ENCODE assay signal across 18 cellular contexts in genomic region chr6:34128045-34128444, GRCh38. TPM values are rescaled to one million over a fixed set of nuclear protein-coding genes. Genes with fewer than 3 reads are reported as not detected.
DNase-seq lines count a peak whose midpoint lies in the region; FAIRE-seq and TF ChIP-seq lines count a peak whose summit lies in the region.
"Had no signal": no experiment of that assay in that cellular context is flagged by ENCODE, and none has a peak within 500 bp of the region (broad histone marks: within the 10 kb centered on the region; RNA-seq: fewer than 3 reads in every experiment).

No MANE protein-coding gene starts in this region.

- no peak for FAIRE-seq in GM12891 (lab: Jason Lieb, UNC)
- FAIRE-seq: A549, D721Med, GM18507 had no signal

- H3K27me3 Mint-ChIP-seq in activated T-helper 1 cell treated with anti-CD3 and anti-CD28 coated beads, Interleukin-12 subunit alpha, Interleukin-12 subunit beta, Interleukin-2, Interleukin-4 antibody, amounts not matched to agents 30 ng/mL and 10 ng/mL and 1 ng/mL, durations not matched to agents 14 hours and 24 hours and 36 hours (ENCODE audit: insufficient read depth): peaks cover 18% of the 10 kb centered on the region

- H3K9me3 Mint-ChIP-seq in activated T-helper 1 cell treated with anti-CD3 and anti-CD28 coated beads, Interleukin-12 subunit alpha, Interleukin-12 subunit beta, Interleukin-2, Interleukin-4 antibody, amounts not matched to agents 30 ng/mL and 10 ng/mL and 1 ng/mL, durations not matched to agents 14 hours and 24 hours and 36 hours: no peaks in the 10 kb centered on the region
- H3K9me3 Mint-ChIP-seq: CD8-positive, alpha-beta T cell had no signal

- peak; percentile 76 for DNase-seq in NCI-H2171 (lab: John Stamatoyannopoulos, UW)
- DNase-seq in NCI-H524 treated with DMSO at 0.1 percent for 48 hours (lab: John Stamatoyannopoulos, UW): peak; percentile 59
- peak; percentile 96 for DNase-seq in cerebellar cortex (ENCODE audit: low spot score)
- DNase-seq in retina: peak; percentile 57
- DNase-seq in GM12891 (ENCODE audit: insufficient read length, low spot score): no peak
- DNase-seq in activated T-helper 1 cell treated with anti-CD3 and anti-CD28 coated beads, Interleukin-12 subunit alpha, Interleukin-12 subunit beta, Interleukin-2, Interleukin-4 antibody, amounts not matched to agents 30 ng/mL and 10 ng/mL and 1 ng/mL, durations not matched to agents 14 hours and 24 hours and 36 hours (ENCODE audit: low spot score): no peak
- DNase-seq in AML-193 (lab: John Stamatoyannopoulos, UW): no peak
- DNase-seq: CD8-positive, alpha-beta T cell; COR-L47; DMS53; H7; IMR-90 had no signal

- intact Hi-C loops in activated T-helper 1 cell treated with anti-CD3 and anti-CD28 coated beads, Interleukin-12 subunit alpha, Interleukin-12 subunit beta, Interleukin-2, Interleukin-4 antibody, amounts not matched to agents 30 ng/mL and 10 ng/mL and 1 ng/mL, durations not matched to agents 14 hours and 24 hours and 36 hours (cut with micrococcal nuclease): no loop called here

- peaks cover 2% of the 10 kb centered on the region for H3K36me3 Mint-ChIP-seq in activated T-helper 1 cell treated with anti-CD3 and anti-CD28 coated beads, Interleukin-12 subunit alpha, Interleukin-12 subunit beta, Interleukin-2, Interleukin-4 antibody, amounts not matched to agents 30 ng/mL and 10 ng/mL and 1 ng/mL, durations not matched to agents 14 hours and 24 hours and 36 hours (ENCODE audit: low read depth)
- H3K36me3 Mint-ChIP-seq: CD14-positive monocyte; CD8-positive, alpha-beta T cell had no signal

- TF ChIP-seq POLR2A in GM12891 (IDR thresholded peaks at IDR 0.05; ENCODE audit: low read depth, low read length): no peak

- H3K4me1 Mint-ChIP-seq in activated T-helper 1 cell treated with anti-CD3 and anti-CD28 coated beads, Interleukin-12 subunit alpha, Interleukin-12 subunit beta, Interleukin-2, Interleukin-4 antibody, amounts not matched to agents 30 ng/mL and 10 ng/mL and 1 ng/mL, durations not matched to agents 14 hours and 24 hours and 36 hours (ENCODE audit: low read depth): no peaks in the 10 kb centered on the region

- no peak overlapping the region for H3K4me3 Mint-ChIP-seq in activated T-helper 1 cell treated with anti-CD3 and anti-CD28 coated beads, Interleukin-12 subunit alpha, Interleukin-12 subunit beta, Interleukin-2, Interleukin-4 antibody, amounts not matched to agents 30 ng/mL and 10 ng/mL and 1 ng/mL, durations not matched to agents 14 hours and 24 hours and 36 hours
- H3K4me3 Mint-ChIP-seq: CD14-positive monocyte; CD8-positive, alpha-beta T cell had no signal

- no peak overlapping the region for H3K27ac Mint-ChIP-seq in activated T-helper 1 cell treated with anti-CD3 and anti-CD28 coated beads, Interleukin-12 subunit alpha, Interleukin-12 subunit beta, Interleukin-2, Interleukin-4 antibody, amounts not matched to agents 30 ng/mL and 10 ng/mL and 1 ng/mL, durations not matched to agents 14 hours and 24 hours and 36 hours
- H3K27ac Mint-ChIP-seq: CD14-positive monocyte; CD8-positive, alpha-beta T cell had no signal

TF ChIP-seq in GM12891, 5 proteins besides CTCF, POLR2A, EP300 and RAD21:
- TF ChIP-seq SPI1 (IDR thresholded peaks at IDR 0.05; ENCODE audit: low read depth, low read length): no peak
- no peak for TF ChIP-seq PAX5 (IDR thresholded peaks at IDR 0.05; ENCODE audit: insufficient read depth, low read length, severe bottlenecking)
- TF ChIP-seq POLR2AphosphoS5 (IDR thresholded peaks at IDR 0.05; ENCODE audit: low read depth, low read length): no peak
- no peak for TF ChIP-seq TAF1 (IDR thresholded peaks at IDR 0.05; ENCODE audit: low read depth, low read length)
- TF ChIP-seq POU2F2 (IDR thresholded peaks at IDR 0.05; ENCODE audit: low read depth, low read length): no peak

RNA-seq across cellular contexts. Expression of gene GRM4, which starts 17.8 kb away (rescaled TPM):
- 0.09 TPM for polyA plus RNA-seq in GM12891 (2012; ENCODE audit: low read depth, missing spikeins)
- not detected in 2 replicates for total RNA-seq in activated T-helper 1 cell treated with anti-CD3 and anti-CD28 coated beads, Interleukin-12 subunit alpha, Interleukin-12 subunit beta, Interleukin-2, Interleukin-4 antibody, amounts not matched to agents 30 ng/mL and 10 ng/mL and 1 ng/mL, durations not matched to agents 14 hours and 24 hours and 36 hours
- total RNA-seq: HT-29, IMR-90 had no signal
- polyA plus RNA-seq: AG04450, CD14-positive monocyte had no signal

Comparison
In these comparisons a context has a peak if more than half of its experiments do, and no peak if none do; other contexts are left out.
1. DNase-seq: peak in NCI-H2171 (single experiment), NCI-H524 treated with DMSO at 0.1 percent for 48 hours (single experiment), cerebellar cortex (single experiment) and retina (single experiment); none in GM12891 (single experiment), activated T-helper 1 cell treated with anti-CD3 and anti-CD28 coated beads, Interleukin-12 subunit alpha, Interleukin-12 subunit beta, Interleukin-2, Interleukin-4 antibody, amounts not matched to agents 30 ng/mL and 10 ng/mL and 1 ng/mL, durations not matched to agents 14 hours and 24 hours and 36 hours (single experiment) and AML-193 (0 of 2).